9 cellular contexts compared by ENCODE assay signal in the genomic region with DNA sequence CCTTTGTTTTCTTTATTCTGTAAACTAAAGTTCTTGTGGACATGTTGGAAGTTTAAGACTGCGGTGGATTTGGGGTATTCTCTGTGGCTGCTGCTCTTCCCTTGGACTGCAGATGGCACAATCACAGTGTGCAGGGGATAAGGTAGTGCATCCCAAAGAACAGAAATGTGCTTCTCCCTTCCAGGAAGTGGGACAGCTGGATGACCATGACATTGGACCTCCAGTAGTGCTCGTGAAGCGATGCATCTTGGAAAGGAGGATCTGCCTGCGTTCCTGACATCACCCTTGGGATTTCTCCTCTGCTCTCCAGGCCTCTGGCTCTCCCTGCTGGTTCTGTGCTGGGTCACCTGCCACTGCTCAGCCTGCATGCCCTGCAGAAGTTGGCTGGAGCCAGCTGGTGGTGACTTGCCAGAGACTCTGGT.
DNase-seq lines count a peak whose midpoint lies in the region; ATAC-seq and TF ChIP-seq lines count a peak whose summit lies in the region.
"Had no signal": no experiment of that assay in that cellular context is flagged by ENCODE, and none has a peak within 500 bp of the region (broad histone marks: within the 10 kb centered on the region; RNA-seq: fewer than 3 reads in every experiment).

No MANE protein-coding gene starts in this region.

- H3K9me2 ChIP-seq in PC-3 (replicated peaks; ENCODE audit: low read length), result no peaks in the 10 kb centered on the region

- CTCF ChIA-PET in PC-3 (lab: Charles Lee), result interaction anchor here (0.9 kb wide), 1 partner anchor 1836 kb away, joined by 3 read pairs; no protein-coding TSS in a partner anchor

- no peaks in the 10 kb centered on the region for H3K79me2 ChIP-seq in PC-3 (ENCODE audit: low read length)

- no peak overlapping the region for H3K4me2 ChIP-seq in PC-3 (ENCODE audit: low read length)

- no peak for TF ChIP-seq POLR2A in gastrocnemius medialis (IDR thresholded peaks at IDR 0.05)
- no peak for TF ChIP-seq POLR2A in erythroblast (IDR thresholded peaks at IDR 0.05; ENCODE audit: low read length)

- H3K27me3 ChIP-seq in PC-3 (ENCODE audit: low read length) (no peaks in the 10 kb centered on the region), gastrocnemius medialis (no peaks in the 10 kb centered on the region)
- H3K27me3 ChIP-seq: upper lobe of left lung had no signal

- POLR2A ChIA-PET in PC-3 (lab: Charles Lee; ENCODE audit: unreplicated experiment), result no interaction called here

- intact Hi-C loops in PC-3 (cut with micrococcal nuclease) (loop anchor here (1.0 to 5.0 kb wide), 4 partner anchors 415 to 945 kb away; no protein-coding TSS in a partner anchor), gastrocnemius medialis (cut with DNase I; ENCODE audit: low total_unique reads) (loop anchor here (2.0 to 5.0 kb wide), 2 partner anchors 100 to 1836 kb away; partner anchors contain the start of gene EPHA4)

- H3K27ac ChIP-seq in PC-3 (ENCODE audit: low read length) (no peak overlapping the region), gastrocnemius medialis (no peak overlapping the region)
- H3K27ac ChIP-seq: upper lobe of left lung had no signal

- H2AFZ ChIP-seq in PC-3 (ENCODE audit: low read length), result no peak overlapping the region

- BruUV-seq in PC-3 (replicated peaks; lab: Mats Ljungman, UMichigan), result no TSS peak

- peak; percentile 84 for ATAC-seq in PC-3
- peak; percentile 49 to 54 for ATAC-seq in gastrocnemius medialis
- no peak for ATAC-seq in GM18870 (IDR thresholded peaks at IDR 0.05; ENCODE audit: unreplicated experiment)
- no peak for ATAC-seq in GM21619 (IDR thresholded peaks at IDR 0.05; ENCODE audit: unreplicated experiment)

- H3K4me3 ChIP-seq in PC-3 (ENCODE audit: low read length) (no peak overlapping the region), gastrocnemius medialis (no peak overlapping the region)
- H3K4me3 ChIP-seq: upper lobe of left lung had no signal

- H3K4me1 ChIP-seq in PC-3 (ENCODE audit: insufficient read depth, low read length) (no peaks in the 10 kb centered on the region), gastrocnemius medialis (peaks cover 0 to 5% of the 10 kb centered on the region in 2 donors)
- H3K4me1 ChIP-seq: upper lobe of left lung had no signal

- TF ChIP-seq CTCF in PC-3 (conservative IDR thresholded peaks at IDR 0.05; ENCODE audit: low read depth, low read length), result peak; percentile 76
- TF ChIP-seq CTCF in gastrocnemius medialis (IDR thresholded peaks at IDR 0.05 in 4 of 5, conservative IDR thresholded peaks at IDR 0.05 in 1 of 5), result no peak

- no peaks in the 10 kb centered on the region for H3K9me3 ChIP-seq in PC-3 (ENCODE audit: low read length)
- H3K9me3 ChIP-seq in gastrocnemius medialis, result no peaks in the 10 kb centered on the region
- H3K9me3 ChIP-seq: upper lobe of left lung had no signal

- peak; percentile 54 for DNase-seq in DMS53 (lab: John Stamatoyannopoulos, UW)
- DNase-seq in DMS53 treated with DMSO at 0.1 percent for 48 hours (lab: John Stamatoyannopoulos, UW; ENCODE audit: unreplicated experiment), result no peak
- peak; percentile 56 for DNase-seq in PC-3
- peak; percentile 6 for DNase-seq in fibroblast of the conjunctiva (ENCODE audit: low read depth)
- DNase-seq in gastrocnemius medialis, result no peak
- no peak for DNase-seq in erythroblast (lab: John Stamatoyannopoulos, UW)
- DNase-seq: upper lobe of left lung had no signal

- in situ Hi-C loops in gastrocnemius medialis (cut with MboI; ENCODE audit: low sequenced_read_pairs in 4 of 4), result loop anchor here in 3 of 4 donors (25.0 kb wide), 2 partner anchors 1825 to 1850 kb away; partner anchors contain the start of gene EPHA4 (in 1 of the 3)

- H3K9ac ChIP-seq in PC-3 (ENCODE audit: low read length), result no peak overlapping the region

- H3K36me3 ChIP-seq in PC-3 (ENCODE audit: low read depth, low read length) (no peaks in the 10 kb centered on the region), gastrocnemius medialis (no peaks in the 10 kb centered on the region)
- H3K36me3 ChIP-seq: upper lobe of left lung had no signal

- no peaks in the 10 kb centered on the region for H3F3A ChIP-seq in PC-3 (ENCODE audit: low read length, unreplicated experiment)

- H4K20me1 ChIP-seq in PC-3 (ENCODE audit: low read length), result no peaks in the 10 kb centered on the region

Comparison
In these comparisons a context has a peak if more than half of its experiments do, and no peak if none do; other contexts are left out.
1. DNase-seq: peak in DMS53 (single experiment), PC-3 (single experiment) and fibroblast of the conjunctiva (single experiment); none in DMS53 treated with DMSO at 0.1 percent for 48 hours (single experiment), gastrocnemius medialis (0 of 2) and erythroblast (0 of 2).
2. ATAC-seq: peak in PC-3 (single experiment) and gastrocnemius medialis (2 of 2); none in GM18870 (single experiment) and GM21619 (single experiment).